In the genomic region with DNA sequence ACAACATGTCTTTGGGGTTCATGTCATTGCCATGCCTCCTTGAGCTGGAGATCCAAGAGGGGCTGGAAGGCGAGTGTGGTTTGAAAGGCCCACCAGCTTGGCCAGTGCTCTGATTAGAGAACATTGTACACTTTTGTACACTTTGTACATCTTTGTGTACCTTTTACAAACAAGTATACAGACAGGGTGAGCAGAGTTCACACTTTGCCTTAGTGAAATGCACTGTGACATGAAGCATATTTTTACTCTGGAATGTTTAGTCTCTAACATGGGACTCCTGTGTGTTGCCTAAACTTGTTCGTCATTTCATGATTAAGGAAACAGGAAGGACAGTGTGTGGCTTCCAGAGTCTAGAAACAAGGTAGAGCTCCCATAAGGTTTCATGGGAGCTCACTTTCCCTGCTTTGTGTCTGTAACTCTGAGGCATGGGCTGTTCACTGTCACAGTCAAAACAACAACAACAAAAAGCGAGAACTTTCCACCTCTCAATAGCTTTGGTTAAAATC, we compare ENCODE assay signal across 19 cellular contexts.
DNase-seq lines count a peak whose midpoint lies in the region; ATAC-seq, FAIRE-seq and TF ChIP-seq lines count a peak whose summit lies in the region.
"Had no signal": no experiment of that assay in that cellular context is flagged by ENCODE, and none has a peak within 500 bp of the region (broad histone marks: within the 10 kb centered on the region; RNA-seq: fewer than 3 reads in every experiment).

No MANE protein-coding gene starts in this region.

- peak overlapping the region; percentile 61 for H2BK120ac ChIP-seq in trophoblast cell (ENCODE audit: insufficient read depth, low read length, poor library complexity)

- no peak overlapping the region for H3K18ac ChIP-seq in trophoblast cell (ENCODE audit: low read length)

- H3K4me3 ChIP-seq in HUES48 (ENCODE audit: low read depth, low read length) (0 out of 2 replicates have a peak overlapping the region, but pooled peaks have one; percentile 4), trophoblast cell (ENCODE audit: low read depth, low read length) (no peak overlapping the region), small intestine (ENCODE audit: low read depth in 1 of 2, low read length in 2 of 2) (no peak overlapping the region), MM.1S (ENCODE audit: low read length) (no peak overlapping the region)
- H3K4me3 ChIP-seq: PC-9 had no signal

- WGBS in trophoblast cell (ENCODE audit: extremely low coverage, insufficient coverage, insufficient read length) = no CpG with 5 or more reads among the region's 3 CpGs
- WGBS in small intestine, 3 donors = 94 to 95% (median 95%) methylated on average over 3 of the region's 3 CpGs

- H3K36me3 ChIP-seq in HUES48 (ENCODE audit: control insufficient read depth, insufficient read depth, low read length) (no peaks in the 10 kb centered on the region), trophoblast cell (ENCODE audit: control insufficient read depth in 1 of 2, insufficient read depth in 2 of 2, low read length in 2 of 2) (no peaks in the 10 kb centered on the region), small intestine (ENCODE audit: control insufficient read depth in 2 of 2, insufficient read depth in 2 of 2, low read length in 2 of 2) (no peaks in the 10 kb centered on the region), MM.1S (replicated peaks; ENCODE audit: insufficient read depth, low read length) (no peaks in the 10 kb centered on the region)

- H3K79me2 ChIP-seq in trophoblast cell (ENCODE audit: control insufficient read depth, insufficient read depth, low read length, poor library complexity) (no peaks in the 10 kb centered on the region), MM.1S (ENCODE audit: low read length) (no peaks in the 10 kb centered on the region)

- intact Hi-C loops in left colon (cut with DNase I, micrococcal nuclease) = no loop called here

- peak overlapping the region; percentile 64 for H4K91ac ChIP-seq in trophoblast cell (ENCODE audit: low read depth, low read length)

- H2AK5ac ChIP-seq in trophoblast cell (ENCODE audit: low read length) = no peak overlapping the region

- TF ChIP-seq CTCF in VCaP (conservative IDR thresholded peaks at IDR 0.05) (no peak), foreskin keratinocyte (conservative IDR thresholded peaks at IDR 0.05) (no peak), MM.1S (IDR thresholded peaks at IDR 0.05; ENCODE audit: low read length) (no peak)

- H3K4me1 ChIP-seq in HUES48 (ENCODE audit: control insufficient read depth, insufficient read depth, low read length) = peaks cover 16% of the 10 kb centered on the region
- H3K4me1 ChIP-seq in foreskin keratinocyte = peaks cover 22% of the 10 kb centered on the region
- peaks cover 7 to 9% of the 10 kb centered on the region in 2 experiments for H3K4me1 ChIP-seq in trophoblast cell (ENCODE audit: control insufficient read depth in 1 of 2, insufficient read depth in 2 of 2, low read length in 2 of 2)
- H3K4me1 ChIP-seq in small intestine (ENCODE audit: control insufficient read depth in 2 of 2, insufficient read depth in 1 of 2, low read depth in 1 of 2, low read length in 1 of 2) = no peaks in the 10 kb centered on the region
- no peaks in the 10 kb centered on the region for H3K4me1 ChIP-seq in MM.1S (ENCODE audit: low read length)

- peak overlapping the region; percentile 69 for H2BK12ac ChIP-seq in trophoblast cell (ENCODE audit: low read length)

- DNase-seq in foreskin keratinocyte (peak; percentile 42 to 68), trophoblast cell (peak in 1 of 2 donors; percentile 40), GOT3 (lab: John Stamatoyannopoulos, UW) (no peak), left colon (no peak), small intestine (no peak), MM.1S (no peak)
- DNase-seq: AML-193, DMS79 treated with DMSO at 0.1 percent for 48 hours, HCEC 1CT, NCI-H1092 treated with DMSO at 0.1 percent for 48 hours, NCI-H146, NCI-H2029 treated with DMSO at 0.1 percent for 48 hours, NCI-H2171, NCI-H526, PC-9 had no signal

- H3K27ac ChIP-seq in HUES48 (ENCODE audit: low read depth, low read length) (peak overlapping the region; percentile 75), VCaP (peak overlapping the region; percentile 51), foreskin keratinocyte (peak overlapping the region; percentile 31), trophoblast cell (ENCODE audit: low read depth, low read length) (peak overlapping the region; percentile 29), small intestine (ENCODE audit: low read depth in 1 of 2, low read length in 1 of 2) (no peak overlapping the region), MM.1S (ENCODE audit: low read length) (no peak overlapping the region)
- H3K27ac ChIP-seq: KMS-11, PC-9, RWPE1 had no signal

- no peak overlapping the region for H3K4me2 ChIP-seq in trophoblast cell (ENCODE audit: low read length)
- no peak overlapping the region for H3K4me2 ChIP-seq in MM.1S (ENCODE audit: low read depth, low read length)
- H3K4me2 ChIP-seq: KMS-11, PC-9 had no signal

- peaks cover 3% of the 10 kb centered on the region for H3K79me1 ChIP-seq in trophoblast cell (ENCODE audit: low read length)

- H3K9me2 ChIP-seq in MM.1S (replicated peaks; ENCODE audit: insufficient read depth, low read length) = no peaks in the 10 kb centered on the region

- H4K20me1 ChIP-seq in MM.1S (ENCODE audit: insufficient read depth, low read length) = no peaks in the 10 kb centered on the region

- no peaks in the 10 kb centered on the region for H3K9me3 ChIP-seq in HUES48 (ENCODE audit: control insufficient read depth, insufficient read depth, low read length)
- no peaks in the 10 kb centered on the region for H3K9me3 ChIP-seq in trophoblast cell (ENCODE audit: insufficient read depth, low read depth, low read length)
- H3K9me3 ChIP-seq in small intestine (ENCODE audit: control insufficient read depth, low read depth) = no peaks in the 10 kb centered on the region
- H3K9me3 ChIP-seq in MM.1S (replicated peaks; ENCODE audit: insufficient read depth, low read length) = no peaks in the 10 kb centered on the region

- ATAC-seq in foreskin keratinocyte = peak; percentile 64
- ATAC-seq in left colon = no peak

- no peak overlapping the region for H3K14ac ChIP-seq in trophoblast cell (ENCODE audit: low read length)

- no peak overlapping the region for H3K23ac ChIP-seq in trophoblast cell (ENCODE audit: low read length)

- FAIRE-seq in small intestine (lab: Jason Lieb, UNC) = no peak

- H3K9ac ChIP-seq in HUES48 (ENCODE audit: low read depth, low read length) = no peak overlapping the region
- no peak overlapping the region for H3K9ac ChIP-seq in trophoblast cell (ENCODE audit: low read length)
- no peak overlapping the region for H3K9ac ChIP-seq in MM.1S (ENCODE audit: low read length)
- H3K9ac ChIP-seq: KMS-11 had no signal

- no peaks in the 10 kb centered on the region for H3K27me3 ChIP-seq in HUES48 (ENCODE audit: control insufficient read depth, insufficient read depth, low read length)
- no peaks in the 10 kb centered on the region for H3K27me3 ChIP-seq in foreskin keratinocyte
- H3K27me3 ChIP-seq in trophoblast cell (ENCODE audit: insufficient read depth, low read length) = no peaks in the 10 kb centered on the region
- H3K27me3 ChIP-seq in small intestine (ENCODE audit: control insufficient read depth in 2 of 2, insufficient read depth in 2 of 2, low read length in 2 of 2) = no peaks in the 10 kb centered on the region
- H3K27me3 ChIP-seq in MM.1S (replicated peaks; ENCODE audit: insufficient read depth, low read length) = no peaks in the 10 kb centered on the region

- H4K12ac ChIP-seq in trophoblast cell (ENCODE audit: low read depth, low read length) = no peak overlapping the region

- H2AFZ ChIP-seq in trophoblast cell (ENCODE audit: insufficient read depth, low read length, poor library complexity) (no peak overlapping the region), MM.1S (ENCODE audit: low read length) (no peak overlapping the region)
- H2AFZ ChIP-seq: PC-9 had no signal

- H3K4ac ChIP-seq in trophoblast cell (ENCODE audit: low read depth, low read length) = no peak overlapping the region

- no peaks in the 10 kb centered on the region for H3F3A ChIP-seq in MM.1S (ENCODE audit: insufficient read depth, low read length)

- no peak overlapping the region for H2BK5ac ChIP-seq in trophoblast cell (ENCODE audit: low read depth, low read length, poor library complexity)

- H4K8ac ChIP-seq in trophoblast cell (ENCODE audit: low read depth, low read length) = peak overlapping the region; percentile 67

Comparison
In these comparisons a context has a peak if more than half of its experiments do, and no peak if none do; other contexts are left out.
1. H3K27ac ChIP-seq: peak in HUES48 (single experiment), VCaP (single experiment), foreskin keratinocyte (single experiment) and trophoblast cell (single experiment); none in small intestine (0 of 2) and MM.1S (single experiment).
2. DNase-seq: peak in foreskin keratinocyte (2 of 2); none in GOT3 (single experiment), left colon (0 of 2), small intestine (single experiment) and MM.1S (single experiment).